ENCODE assay signal across 10 cellular contexts in the genomic region with DNA sequence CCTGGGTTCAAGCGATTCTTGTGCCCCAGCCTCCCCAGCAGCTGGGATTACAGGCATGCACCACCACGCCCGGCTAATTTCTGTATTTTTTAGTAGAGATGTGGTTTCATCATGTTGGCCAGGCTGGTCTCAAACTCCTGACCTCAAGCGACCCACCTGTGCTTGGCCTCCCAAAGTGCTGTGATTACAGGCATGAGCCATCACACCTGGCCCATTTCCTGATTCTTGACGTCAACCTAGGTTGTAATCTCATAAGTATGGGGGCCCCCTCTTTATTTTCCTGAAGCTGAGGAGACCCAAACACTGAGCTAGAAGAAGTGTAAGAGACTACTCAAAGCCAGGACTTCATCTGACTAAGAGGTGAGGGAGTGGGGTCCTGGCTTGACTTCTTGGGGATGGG.
"Had no signal": no experiment of that assay in that cellular context is flagged by ENCODE, and none has a peak within 500 bp of the region (broad histone marks: within the 10 kb centered on the region; RNA-seq: fewer than 3 reads in every experiment).

No MANE protein-coding gene starts in this region.

- ATAC-seq: activated CD8-positive, alpha-beta T cell treated with anti-CD3 and anti-CD28 coated beads, Interleukin-2, amount 10 ng/mL, durations not matched to agents 7 days and 5 days; activated naive CD8-positive, alpha-beta T cell treated with anti-CD3 and anti-CD28 coated beads, Interleukin-2, amount 50 U/mL, for 24 hours had no signal

- H3K27me3 Mint-ChIP-seq: activated naive CD8-positive, alpha-beta T cell treated with anti-CD3 and anti-CD28 coated beads, Interleukin-2, amount 50 U/mL, for 24 hours had no signal

- H3K27me3 ChIP-seq: esophagus muscularis mucosa, ovary, transverse colon had no signal

- H3K9me3 Mint-ChIP-seq: activated naive CD8-positive, alpha-beta T cell treated with anti-CD3 and anti-CD28 coated beads, Interleukin-2, amount 50 U/mL, for 24 hours had no signal

- H3K27ac Mint-ChIP-seq: activated CD8-positive, alpha-beta T cell treated with anti-CD3 and anti-CD28 coated beads, Interleukin-2, amount 10 ng/mL, durations not matched to agents 7 days and 5 days; activated naive CD8-positive, alpha-beta T cell treated with anti-CD3 and anti-CD28 coated beads, Interleukin-2, amount 50 U/mL, for 24 hours had no signal

- H3K4me3 Mint-ChIP-seq: activated CD8-positive, alpha-beta T cell treated with anti-CD3 and anti-CD28 coated beads, Interleukin-2, amount 10 ng/mL, durations not matched to agents 7 days and 5 days; activated naive CD8-positive, alpha-beta T cell treated with anti-CD3 and anti-CD28 coated beads, Interleukin-2, amount 50 U/mL, for 24 hours had no signal

- H3K9me3 ChIP-seq: esophagus muscularis mucosa, ovary, transverse colon had no signal

- H3K36me3 ChIP-seq: ovary, transverse colon had no signal

- H3K4me3 ChIP-seq: esophagus muscularis mucosa, ovary, skin epidermis, transverse colon had no signal

- H3K27ac ChIP-seq: esophagus muscularis mucosa, ovary, transverse colon had no signal

- DNase-seq: activated CD8-positive, alpha-beta memory T cell treated with anti-CD3 and anti-CD28 coated beads, Interleukin-2, amount 50 U/mL, for 48 hours; activated CD8-positive, alpha-beta T cell treated with anti-CD3 and anti-CD28 coated beads, Interleukin-2, amount 10 ng/mL, durations not matched to agents 7 days and 5 days; activated naive CD8-positive, alpha-beta T cell treated with anti-CD3 and anti-CD28 coated beads, Interleukin-2, amount 50 U/mL, for 24 hours; mammary epithelial cell; ovary; substantia nigra; T-helper 9 cell had no signal
